ENCODE assay signal across 19 cellular contexts in the genomic region with DNA sequence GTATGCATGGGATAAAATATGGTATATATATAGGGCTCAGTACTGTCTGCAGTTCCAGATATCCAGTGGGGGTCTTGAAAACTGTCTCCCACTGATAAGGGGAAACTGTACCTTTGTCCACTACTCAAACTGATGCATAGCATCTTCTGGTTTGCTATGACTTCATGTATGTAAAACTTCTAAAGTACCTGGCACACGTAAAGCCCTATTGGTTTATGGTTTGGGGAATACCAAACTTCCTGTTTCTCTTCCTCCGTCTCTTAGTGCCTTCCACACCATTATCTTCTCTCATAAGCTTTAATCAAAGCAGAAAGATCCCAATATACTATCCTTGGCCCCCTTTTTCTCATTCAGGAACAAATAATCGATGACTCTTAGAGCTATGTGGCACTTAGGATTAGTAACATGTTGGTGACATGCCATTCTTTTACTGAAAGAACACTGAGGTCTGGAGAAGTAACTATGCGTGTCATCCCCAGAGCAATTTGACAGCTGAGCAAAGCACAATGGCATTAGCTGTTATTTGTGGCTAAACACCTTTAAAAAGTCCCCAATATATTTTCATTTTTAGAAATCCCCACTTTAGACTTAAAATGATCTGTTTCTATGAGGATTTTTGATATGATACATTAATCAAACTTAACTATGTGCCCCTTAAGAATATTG. TPM values are rescaled to one million over a fixed set of nuclear protein-coding genes. Genes with fewer than 3 reads are reported as not detected.
DNase-seq lines count a peak whose midpoint lies in the region; ATAC-seq lines count a peak whose summit lies in the region.
"Not testable (repeated sequence)": the region's sequence is repeated elsewhere in the genome, so short reads cannot be mapped to it uniquely, and the experiment has no call there.
"Had no signal": no experiment of that assay in that cellular context is flagged by ENCODE, and none has a peak within 500 bp of the region (broad histone marks: within the 10 kb centered on the region; RNA-seq: fewer than 3 reads in every experiment).

No MANE protein-coding gene starts in this region.

- H3K4me3 Mint-ChIP-seq in CD4-positive, CD25-positive, alpha-beta regulatory T cell; T-helper 17 cell: not testable (repeated sequence)

- H3K4me1 Mint-ChIP-seq in CD4-positive, CD25-positive, alpha-beta regulatory T cell; T-helper 17 cell: not testable (repeated sequence)

- not testable (repeated sequence) for H3K27ac Mint-ChIP-seq in CD4-positive, CD25-positive, alpha-beta regulatory T cell; T-helper 17 cell

- not testable (repeated sequence) for H3K36me3 Mint-ChIP-seq in CD4-positive, CD25-positive, alpha-beta regulatory T cell; T-helper 17 cell (ENCODE audit: low read depth)

- DNase-seq in CD4-positive, CD25-positive, alpha-beta regulatory T cell; T-helper 17 cell: not testable (repeated sequence)

- not testable (repeated sequence) for H3K36me3 ChIP-seq in CD4-positive, CD25-positive, alpha-beta regulatory T cell (ENCODE audit: control insufficient read depth, insufficient read depth, low read length)

- H3K27ac ChIP-seq in CD4-positive, CD25-positive, alpha-beta regulatory T cell (ENCODE audit: insufficient read depth, low read length, poor library complexity, severe bottlenecking) = not testable (repeated sequence)

- H3K27me3 Mint-ChIP-seq in CD4-positive, CD25-positive, alpha-beta regulatory T cell; T-helper 17 cell: not testable (repeated sequence)

- not testable (repeated sequence) for H3K4me1 ChIP-seq in CD4-positive, CD25-positive, alpha-beta regulatory T cell (ENCODE audit: control insufficient read depth, insufficient read depth, low read length, poor library complexity, severe bottlenecking)

- not testable (repeated sequence) for H3K9me3 Mint-ChIP-seq in CD4-positive, CD25-positive, alpha-beta regulatory T cell

- peak; percentile 29 to 31 for ATAC-seq in CD4-positive, CD25-positive, alpha-beta regulatory T cell (ENCODE audit: low read depth in 2 of 2)
- ATAC-seq in GM18868 (IDR thresholded peaks at IDR 0.05; ENCODE audit: unreplicated experiment) (peak; percentile 70), GM19397 (IDR thresholded peaks at IDR 0.05; ENCODE audit: unreplicated experiment) (peak; percentile 56), GM21528 (IDR thresholded peaks at IDR 0.05; ENCODE audit: low FRiP score, unreplicated experiment) (peak; percentile 64), HG02759 (IDR thresholded peaks at IDR 0.05; ENCODE audit: unreplicated experiment) (peak; percentile 69), HG03045 (IDR thresholded peaks at IDR 0.05; ENCODE audit: unreplicated experiment) (peak; percentile 64), HG03354 (IDR thresholded peaks at IDR 0.05; ENCODE audit: poor library complexity, severe bottlenecking, unreplicated experiment) (peak; percentile 68), T-helper 17 cell (peak; percentile 74)

- H3K9me3 ChIP-seq in CD4-positive, CD25-positive, alpha-beta regulatory T cell (ENCODE audit: control insufficient read depth in 2 of 2, low read length in 2 of 2); T-helper 17 cell (ENCODE audit: control insufficient read depth, low read length, poor library complexity, severe bottlenecking): not testable (repeated sequence)

- not testable (repeated sequence) for H3K27me3 ChIP-seq in CD4-positive, CD25-positive, alpha-beta regulatory T cell (ENCODE audit: control insufficient read depth, insufficient read depth, low read length)

- H3K4me3 ChIP-seq in CD4-positive, CD25-positive, alpha-beta regulatory T cell (ENCODE audit: low read depth, low read length) = not testable (repeated sequence)

RNA-seq across cellular contexts. Expression of gene OR2T2, which starts 3.1 kb away (rescaled TPM):
- not detected for total RNA-seq in CD4-positive, CD25-positive, alpha-beta regulatory T cell
- polyA plus RNA-seq in CD4-positive, CD25-positive, alpha-beta regulatory T cell = not detected
- under 1 TPM in 1 of 2 donors, not detected in 1; 0.15 TPM for total RNA-seq in T-helper 17 cell
- total RNA-seq: activated CD4-positive, alpha-beta memory T cell treated with anti-CD3 and anti-CD28 coated beads, Interleukin-2, amount 10 ng/mL, durations not matched to agents 7 days and 5 days; adrenal gland; colonic mucosa; esophagus squamous epithelium; gastroesophageal sphincter; lower leg skin; mucosa of gallbladder; progenitor cell of endocrine pancreas; Right ventricle myocardium inferior; testis; vagina had no signal
- polyA plus RNA-seq: adrenal gland had no signal

RNA-seq across cellular contexts. Expression of gene OR2T3, which starts 24.6 kb away (rescaled TPM):
- not detected for total RNA-seq in CD4-positive, CD25-positive, alpha-beta regulatory T cell
- not detected for polyA plus RNA-seq in CD4-positive, CD25-positive, alpha-beta regulatory T cell
- not detected for total RNA-seq in T-helper 17 cell
- total RNA-seq: activated CD4-positive, alpha-beta memory T cell treated with anti-CD3 and anti-CD28 coated beads, Interleukin-2, amount 10 ng/mL, durations not matched to agents 7 days and 5 days; adrenal gland; colonic mucosa; esophagus squamous epithelium; gastroesophageal sphincter; lower leg skin; mucosa of gallbladder; progenitor cell of endocrine pancreas; Right ventricle myocardium inferior; testis; vagina had no signal
- polyA plus RNA-seq: adrenal gland had no signal

RNA-seq across cellular contexts. Expression of gene OR2T5, which starts 39.8 kb away (rescaled TPM):
- not detected for total RNA-seq in CD4-positive, CD25-positive, alpha-beta regulatory T cell
- not detected for polyA plus RNA-seq in CD4-positive, CD25-positive, alpha-beta regulatory T cell
- total RNA-seq in T-helper 17 cell = not detected
- total RNA-seq: activated CD4-positive, alpha-beta memory T cell treated with anti-CD3 and anti-CD28 coated beads, Interleukin-2, amount 10 ng/mL, durations not matched to agents 7 days and 5 days; adrenal gland; colonic mucosa; esophagus squamous epithelium; gastroesophageal sphincter; lower leg skin; mucosa of gallbladder; progenitor cell of endocrine pancreas; Right ventricle myocardium inferior; testis; vagina had no signal
- polyA plus RNA-seq: adrenal gland had no signal

RNA-seq across cellular contexts. Expression of gene OR2T1, which starts 45.7 kb away (rescaled TPM):
- not detected for total RNA-seq in CD4-positive, CD25-positive, alpha-beta regulatory T cell
- not detected for polyA plus RNA-seq in CD4-positive, CD25-positive, alpha-beta regulatory T cell
- not detected for total RNA-seq in T-helper 17 cell
- total RNA-seq: activated CD4-positive, alpha-beta memory T cell treated with anti-CD3 and anti-CD28 coated beads, Interleukin-2, amount 10 ng/mL, durations not matched to agents 7 days and 5 days; adrenal gland; colonic mucosa; esophagus squamous epithelium; gastroesophageal sphincter; lower leg skin; mucosa of gallbladder; progenitor cell of endocrine pancreas; Right ventricle myocardium inferior; testis; vagina had no signal
- polyA plus RNA-seq: adrenal gland had no signal

RNA-seq across cellular contexts. Expression of gene OR2G6, which starts 59.3 kb away (rescaled TPM):
- total RNA-seq in CD4-positive, CD25-positive, alpha-beta regulatory T cell = not detected
- not detected for polyA plus RNA-seq in CD4-positive, CD25-positive, alpha-beta regulatory T cell
- not detected for total RNA-seq in T-helper 17 cell
- total RNA-seq: activated CD4-positive, alpha-beta memory T cell treated with anti-CD3 and anti-CD28 coated beads, Interleukin-2, amount 10 ng/mL, durations not matched to agents 7 days and 5 days; adrenal gland; colonic mucosa; esophagus squamous epithelium; lower leg skin; mucosa of gallbladder; progenitor cell of endocrine pancreas; Right ventricle myocardium inferior; testis; vagina had no signal
- polyA plus RNA-seq: adrenal gland had no signal
